Comparison of ENCODE assay signal across 26 cellular contexts in the genomic region with DNA sequence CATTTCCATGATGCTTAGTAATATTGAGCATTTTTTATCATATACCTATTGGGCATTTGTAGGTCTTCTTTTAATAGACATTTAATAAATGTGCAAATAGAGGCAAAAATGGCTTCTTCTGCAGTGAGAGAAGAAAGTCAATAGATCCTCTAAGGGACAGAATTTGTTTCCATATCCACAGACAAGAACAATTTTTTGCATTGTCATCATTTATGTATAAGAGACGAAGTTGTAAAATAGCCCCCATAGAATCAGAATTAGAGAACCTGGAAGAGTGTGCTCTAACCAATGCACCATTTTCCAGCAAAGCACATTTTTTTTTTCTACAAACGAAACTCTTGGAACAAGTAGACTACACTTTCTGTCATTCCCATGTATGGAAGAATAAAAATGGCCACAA.
"Had no signal": no experiment of that assay in that cellular context is flagged by ENCODE, and none has a peak within 500 bp of the region (broad histone marks: within the 10 kb centered on the region; RNA-seq: fewer than 3 reads in every experiment).

No MANE protein-coding gene starts in this region.

- H3K9me3 ChIP-seq: colonic mucosa, esophagus squamous epithelium, gastrocnemius medialis, left lung, lower lobe of right lung, mucosa of descending colon had no signal

- H3K4me1 ChIP-seq: colonic mucosa, esophagus squamous epithelium, gastrocnemius medialis, left lung, lower lobe of right lung had no signal

- DNase-seq: colonic mucosa; cortex of kidney; effector CD8-positive, alpha-beta T cell; effector memory CD8-positive, alpha-beta T cell; endodermal cell; erythroblast; esophagus squamous epithelium; foreskin fibroblast; foreskin melanocyte; gastrocnemius medialis; glutamatergic neuron; head of caudate nucleus; heart right ventricle; hippocampal formation; left cardiac atrium; left lung; left ventricle myocardium superior; lower lobe of right lung; mesenchymal stem cell; mucosa of descending colon; naive B cell had no signal

- FAIRE-seq: endometrium, islet of Langerhans, keratinocyte had no signal

- H3K36me3 ChIP-seq: colonic mucosa, esophagus squamous epithelium, gastrocnemius medialis, heart right ventricle, left lung, lower lobe of right lung had no signal

- H3K4me3 ChIP-seq: colonic mucosa, esophagus squamous epithelium, gastrocnemius medialis, heart right ventricle, left lung, lower lobe of right lung, mucosa of descending colon had no signal

- ATAC-seq: effector memory CD8-positive, alpha-beta T cell; esophagus mucosa; gastrocnemius medialis; left cardiac atrium; left lung; left ventricle myocardium superior; lower lobe of right lung; mucosa of descending colon had no signal

- H3K27me3 ChIP-seq: colonic mucosa, esophagus squamous epithelium, gastrocnemius medialis, heart right ventricle, left lung had no signal

- H3K27ac ChIP-seq: colonic mucosa, epithelial cell of prostate, esophagus squamous epithelium, gastrocnemius medialis, heart right ventricle, left lung, lower lobe of right lung had no signal
